ENCODE assay signal across 13 cellular contexts in genomic region chr2:206855585-206856433, GRCh38.
A peak's percentile ranks its signal among the peaks of the same experiment; 100 is the strongest.
DNase-seq lines count a peak whose midpoint lies in the region; ATAC-seq and TF ChIP-seq lines count a peak whose summit lies in the region.
"Had no signal": no experiment of that assay in that cellular context is flagged by ENCODE, and none has a peak within 500 bp of the region (broad histone marks: within the 10 kb centered on the region; RNA-seq: fewer than 3 reads in every experiment).

No MANE protein-coding gene starts in this region.

- no peak overlapping the region for H4K8ac ChIP-seq in neuronal stem cell (ENCODE audit: low read depth, low read length)

- CTCF ChIA-PET in activated CD4-positive, alpha-beta T cell treated with anti-CD3 and anti-CD28 coated beads for 36 hours (lab: Charles Lee): no interaction called here

- H2BK12ac ChIP-seq in neuronal stem cell (ENCODE audit: low read length): no peak overlapping the region

- no peak for ATAC-seq in activated CD4-positive, alpha-beta T cell treated with anti-CD3 and anti-CD28 coated beads for 36 hours
- ATAC-seq: K562 had no signal

- H3K27me3 Mint-ChIP-seq in activated CD4-positive, alpha-beta T cell treated with anti-CD3 and anti-CD28 coated beads, Interleukin-2, amount 10 ng/mL, durations not matched to agents 24 days and 14 days: no peaks in the 10 kb centered on the region
- no peaks in the 10 kb centered on the region for H3K27me3 Mint-ChIP-seq in activated CD4-positive, alpha-beta T cell treated with anti-CD3 and anti-CD28 coated beads for 36 hours

- H3K4me3 Mint-ChIP-seq in activated CD4-positive, alpha-beta T cell treated with anti-CD3 and anti-CD28 coated beads, Interleukin-2, amount 10 ng/mL, durations not matched to agents 24 days and 14 days: no peak overlapping the region
- no peak overlapping the region for H3K4me3 Mint-ChIP-seq in activated CD4-positive, alpha-beta T cell treated with anti-CD3 and anti-CD28 coated beads for 36 hours

- no peak overlapping the region for H2BK15ac ChIP-seq in neuronal stem cell (ENCODE audit: low read length)

- no peak overlapping the region for H3K9ac ChIP-seq in neuronal stem cell (ENCODE audit: low read depth, low read length, poor library complexity)

- H3K27me3 ChIP-seq in esophagus muscularis mucosa (no peaks in the 10 kb centered on the region), neuronal stem cell (ENCODE audit: control insufficient read depth in 3 of 3, insufficient read depth in 3 of 3, low read depth in 1 of 3, low read length in 3 of 3) (no peaks in the 10 kb centered on the region), vagina (no peaks in the 10 kb centered on the region)
- H3K27me3 ChIP-seq in effector memory CD4-positive, alpha-beta T cell (replicated peaks; ENCODE audit: control insufficient read depth, insufficient read depth, low read length, poor library complexity, severe bottlenecking): no peaks in the 10 kb centered on the region
- H3K27me3 ChIP-seq: SJSA1 had no signal

- TF ChIP-seq CTCF in esophagus muscularis mucosa (IDR thresholded peaks at IDR 0.05) (no peak), vagina (IDR thresholded peaks at IDR 0.05) (no peak)

- no peak overlapping the region for H3K4ac ChIP-seq in neuronal stem cell (ENCODE audit: low read length)

- H3K9me3 Mint-ChIP-seq in activated CD4-positive, alpha-beta T cell treated with anti-CD3 and anti-CD28 coated beads, Interleukin-2, amount 10 ng/mL, durations not matched to agents 24 days and 14 days: peaks cover 4% of the 10 kb centered on the region
- no peaks in the 10 kb centered on the region for H3K9me3 Mint-ChIP-seq in activated CD4-positive, alpha-beta T cell treated with anti-CD3 and anti-CD28 coated beads for 36 hours (ENCODE audit: low read depth)

- H3K18ac ChIP-seq in neuronal stem cell (ENCODE audit: low read length): peak overlapping the region; percentile 32

- H3K4me1 ChIP-seq in esophagus muscularis mucosa (peaks cover 13 to 17% (median 15%) of the 10 kb centered on the region in 4 donors), neuronal stem cell (ENCODE audit: control insufficient read depth in 2 of 2, insufficient read depth in 1 of 2, low read depth in 1 of 2, low read length in 2 of 2) (no peaks in the 10 kb centered on the region), vagina (peaks cover 20% of the 10 kb centered on the region)
- H3K4me1 ChIP-seq in effector memory CD4-positive, alpha-beta T cell (ENCODE audit: control insufficient read depth, insufficient read depth, low read length, poor library complexity, severe bottlenecking): no peaks in the 10 kb centered on the region
- H3K4me1 ChIP-seq: SJSA1 had no signal

- TF ChIP-seq POLR2A in esophagus muscularis mucosa (IDR thresholded peaks at IDR 0.05; ENCODE audit: low read depth) (no peak), vagina (IDR thresholded peaks at IDR 0.05) (no peak)

- no peak overlapping the region for H2AFZ ChIP-seq in neuronal stem cell (ENCODE audit: low read length)

- no peak overlapping the region for H4K91ac ChIP-seq in neuronal stem cell (ENCODE audit: low read depth, low read length, poor library complexity)

- TF ChIP-seq EP300 in esophagus muscularis mucosa (IDR thresholded peaks at IDR 0.05): no peak

- no peak overlapping the region for H3K14ac ChIP-seq in neuronal stem cell (ENCODE audit: low read length)

- no peak overlapping the region for H3K27ac Mint-ChIP-seq in activated CD4-positive, alpha-beta T cell treated with anti-CD3 and anti-CD28 coated beads, Interleukin-2, amount 10 ng/mL, durations not matched to agents 24 days and 14 days
- no peak overlapping the region for H3K27ac Mint-ChIP-seq in activated CD4-positive, alpha-beta T cell treated with anti-CD3 and anti-CD28 coated beads for 36 hours

- WGBS in esophagus muscularis mucosa: 68% methylated on average over 7 of the region's 10 CpGs
- WGBS in neuronal stem cell (ENCODE audit: extremely low coverage in 2 of 2, insufficient read length in 2 of 2, insufficient replicate concordance in 1 of 2), 2 donors: no CpG with 5 or more reads among the region's 10 CpGs

- H3K9me3 ChIP-seq in esophagus muscularis mucosa (no peaks in the 10 kb centered on the region), neuronal stem cell (replicated peaks in 1 of 2; ENCODE audit: control insufficient read depth in 2 of 2, insufficient read depth in 1 of 2, low read depth in 1 of 2, low read length in 2 of 2) (no peaks in the 10 kb centered on the region), vagina (no peaks in the 10 kb centered on the region)
- H3K9me3 ChIP-seq in effector memory CD4-positive, alpha-beta T cell (ENCODE audit: control insufficient read depth, low read length): no peaks in the 10 kb centered on the region
- H3K9me3 ChIP-seq: SJSA1 had no signal

- no peak overlapping the region for H2AK5ac ChIP-seq in neuronal stem cell (ENCODE audit: low read depth, low read length)

- H3K36me3 ChIP-seq in esophagus muscularis mucosa: no peaks in the 10 kb centered on the region
- no peaks in the 10 kb centered on the region for H3K36me3 ChIP-seq in neuronal stem cell (replicated peaks in 1 of 2; ENCODE audit: control insufficient read depth in 2 of 2, insufficient read depth in 2 of 2, low read length in 2 of 2)
- no peaks in the 10 kb centered on the region for H3K36me3 ChIP-seq in vagina
- H3K36me3 ChIP-seq in effector memory CD4-positive, alpha-beta T cell (ENCODE audit: control insufficient read depth, insufficient read depth, low read length): no peaks in the 10 kb centered on the region
- H3K36me3 ChIP-seq: SJSA1 had no signal

- DNase-seq in activated CD4-positive, alpha-beta T cell treated with anti-CD3 and anti-CD28 coated beads, Interleukin-2, amount 10 ng/mL, durations not matched to agents 24 days and 14 days: peak; percentile 43
- no peak for DNase-seq in activated CD4-positive, alpha-beta T cell treated with anti-CD3 and anti-CD28 coated beads for 36 hours
- DNase-seq in esophagus muscularis mucosa (ENCODE audit: extremely low spot score) (no peak), neuronal stem cell (ENCODE audit: low spot score) (no peak), vagina (ENCODE audit: extremely low spot score in 2 of 2) (no peak), NCI-H2081 (lab: John Stamatoyannopoulos, UW) (no peak)
- DNase-seq in effector memory CD4-positive, alpha-beta T cell: no peak
- no peak for DNase-seq in activated naive CD4-positive, alpha-beta T cell treated with anti-CD3 and anti-CD28 coated beads, Interleukin-2, amount 50 U/mL, for 16 hours
- DNase-seq: C1 segment of cervical spinal cord, NCI-H345, NCI-H526 treated with DMSO at 0.1 percent for 48 hours had no signal

- peak overlapping the region in 3 of 4 donors; percentile 5 to 27 (median 20) for H3K27ac ChIP-seq in esophagus muscularis mucosa (replicated peaks in 1 of 4)
- H3K27ac ChIP-seq in neuronal stem cell (replicated peaks; ENCODE audit: low read length): no peak overlapping the region
- peak overlapping the region; percentile 36 for H3K27ac ChIP-seq in vagina
- H3K27ac ChIP-seq in effector memory CD4-positive, alpha-beta T cell (ENCODE audit: insufficient read depth, low read length, poor library complexity, severe bottlenecking): no peak overlapping the region
- H3K27ac ChIP-seq: SJSA1 had no signal

- intact Hi-C loops in activated CD4-positive, alpha-beta T cell treated with anti-CD3 and anti-CD28 coated beads, Interleukin-2, amount 10 ng/mL, durations not matched to agents 24 days and 14 days (cut with micrococcal nuclease): no loop called here
- intact Hi-C loops in activated CD4-positive, alpha-beta T cell treated with anti-CD3 and anti-CD28 coated beads for 36 hours (cut with DNase I, micrococcal nuclease): no loop called here
- intact Hi-C loops in esophagus muscularis mucosa (cut with DNase I) (no loop called here), vagina (cut with DNase I) (no loop called here)

- no peaks in the 10 kb centered on the region for H3K36me3 Mint-ChIP-seq in activated CD4-positive, alpha-beta T cell treated with anti-CD3 and anti-CD28 coated beads, Interleukin-2, amount 10 ng/mL, durations not matched to agents 24 days and 14 days (ENCODE audit: low read depth)
- no peaks in the 10 kb centered on the region for H3K36me3 Mint-ChIP-seq in activated CD4-positive, alpha-beta T cell treated with anti-CD3 and anti-CD28 coated beads for 36 hours (ENCODE audit: low read depth)

- no peak overlapping the region for H3K23ac ChIP-seq in neuronal stem cell (ENCODE audit: low read depth, low read length, poor library complexity)

- no peak overlapping the region for H2BK120ac ChIP-seq in neuronal stem cell (ENCODE audit: low read depth, low read length)

- H3K4me3 ChIP-seq in esophagus muscularis mucosa (no peak overlapping the region), neuronal stem cell (ENCODE audit: low read length in 2 of 2) (no peak overlapping the region), vagina (no peak overlapping the region)
- no peak overlapping the region for H3K4me3 ChIP-seq in effector memory CD4-positive, alpha-beta T cell (ENCODE audit: insufficient read depth, low read depth, low read length, poor library complexity, severe bottlenecking)
- H3K4me3 ChIP-seq: K562, SJSA1 had no signal

- H3K4me1 Mint-ChIP-seq in activated CD4-positive, alpha-beta T cell treated with anti-CD3 and anti-CD28 coated beads, Interleukin-2, amount 10 ng/mL, durations not matched to agents 24 days and 14 days: peaks cover 20% of the 10 kb centered on the region
- H3K4me1 Mint-ChIP-seq in activated CD4-positive, alpha-beta T cell treated with anti-CD3 and anti-CD28 coated beads for 36 hours: peaks cover 19% of the 10 kb centered on the region

- H3K4me2 ChIP-seq in neuronal stem cell (ENCODE audit: insufficient read depth, low read length, poor library complexity, severe bottlenecking): no peak overlapping the region

- no peaks in the 10 kb centered on the region for H3K79me1 ChIP-seq in neuronal stem cell (ENCODE audit: low read depth, low read length)

- POLR2A ChIA-PET in activated CD4-positive, alpha-beta T cell treated with anti-CD3 and anti-CD28 coated beads for 36 hours (lab: Charles Lee): no interaction called here

- H2BK5ac ChIP-seq in neuronal stem cell (ENCODE audit: low read length): no peak overlapping the region

Comparison
In these comparisons a context has a peak if more than half of its experiments do, and no peak if none do; other contexts are left out.
1. H3K27ac ChIP-seq: peak in esophagus muscularis mucosa (3 of 4) and vagina (single experiment); none in neuronal stem cell (single experiment) and effector memory CD4-positive, alpha-beta T cell (single experiment).